In genomic region chr7:143374556-143374955, GRCh38 we compare ENCODE assay signal across 18 cellular contexts. TPM values are rescaled to one million over a fixed set of nuclear protein-coding genes. Genes with fewer than 3 reads are reported as not detected.
DNase-seq lines count a peak whose midpoint lies in the region; ATAC-seq lines count a peak whose summit lies in the region.
"Had no signal": no experiment of that assay in that cellular context is flagged by ENCODE, and none has a peak within 500 bp of the region (broad histone marks: within the 10 kb centered on the region; RNA-seq: fewer than 3 reads in every experiment).

No MANE protein-coding gene starts in this region.

- peak overlapping the region; percentile 90 for H3K27ac Mint-ChIP-seq in activated CD4-positive, alpha-beta T cell treated with anti-CD3 and anti-CD28 coated beads, Interleukin-2, amount 10 ng/mL, durations not matched to agents 7 days and 5 days
- peak overlapping the region; percentile 92 for H3K27ac Mint-ChIP-seq in activated T-helper 17 cell treated with anti-CD3 and anti-CD28 coated beads, Interleukin-2, amount 50 U/mL, for 72 hours
- peak overlapping the region in 8 of 9 donors; percentile 69 to 95 (median 91) for H3K27ac Mint-ChIP-seq in naive thymus-derived CD4-positive, alpha-beta T cell
- H3K27ac Mint-ChIP-seq: GM23338 had no signal

- peaks cover 66% of the 10 kb centered on the region for H3K4me1 Mint-ChIP-seq in activated CD4-positive, alpha-beta T cell treated with anti-CD3 and anti-CD28 coated beads, Interleukin-2, amount 10 ng/mL, durations not matched to agents 7 days and 5 days
- H3K4me1 Mint-ChIP-seq in activated T-helper 17 cell treated with anti-CD3 and anti-CD28 coated beads, Interleukin-2, amount 50 U/mL, for 72 hours: peaks cover 58% of the 10 kb centered on the region
- H3K4me1 Mint-ChIP-seq in naive thymus-derived CD4-positive, alpha-beta T cell: peaks cover 53 to 78% (median 76%) of the 10 kb centered on the region in 7 donors

- peaks cover 3% of the 10 kb centered on the region for H3K27me3 Mint-ChIP-seq in activated CD4-positive, alpha-beta T cell treated with anti-CD3 and anti-CD28 coated beads, Interleukin-2, amount 10 ng/mL, durations not matched to agents 7 days and 5 days
- no peaks in the 10 kb centered on the region for H3K27me3 Mint-ChIP-seq in activated T-helper 17 cell treated with anti-CD3 and anti-CD28 coated beads, Interleukin-2, amount 50 U/mL, for 72 hours
- peaks cover 0 to 8% (median 0%) of the 10 kb centered on the region in 5 donors for H3K27me3 Mint-ChIP-seq in naive thymus-derived CD4-positive, alpha-beta T cell

- H3K36me3 ChIP-seq in KOPT-K1 (ENCODE audit: insufficient read depth, low read length): no peaks in the 10 kb centered on the region
- H3K36me3 ChIP-seq in naive thymus-derived CD4-positive, alpha-beta T cell (ENCODE audit: control insufficient read depth in 2 of 3, insufficient read depth in 3 of 3, low read length in 3 of 3): no peaks in the 10 kb centered on the region
- H3K36me3 ChIP-seq: breast epithelium had no signal

- H3K9me3 Mint-ChIP-seq in activated CD4-positive, alpha-beta T cell treated with anti-CD3 and anti-CD28 coated beads, Interleukin-2, amount 10 ng/mL, durations not matched to agents 7 days and 5 days: no peaks in the 10 kb centered on the region
- H3K9me3 Mint-ChIP-seq in activated T-helper 17 cell treated with anti-CD3 and anti-CD28 coated beads, Interleukin-2, amount 50 U/mL, for 72 hours: no peaks in the 10 kb centered on the region
- no peaks in the 10 kb centered on the region for H3K9me3 Mint-ChIP-seq in naive thymus-derived CD4-positive, alpha-beta T cell
- H3K9me3 Mint-ChIP-seq: GM23338 had no signal

- CTCF ChIA-PET in activated CD4-positive, alpha-beta T cell treated with anti-CD3 and anti-CD28 coated beads, Interleukin-2, amount 10 ng/mL, durations not matched to agents 7 days and 5 days (lab: Charles Lee): interaction anchor here (0.6 to 2.4 kb wide), 7 partner anchors 10 to 383 kb away, joined by 3 to 12 read pairs (median 6); no protein-coding TSS in a partner anchor
- CTCF ChIA-PET in naive thymus-derived CD4-positive, alpha-beta T cell (lab: Charles Lee): interaction anchor here (0.5 to 2.8 kb wide), 9 partner anchors 10 to 625 kb away, joined by 3 to 11 read pairs (median 4); partner anchors contain the start of gene EPHA1

- ATAC-seq in activated T-helper 17 cell treated with anti-CD3 and anti-CD28 coated beads, Interleukin-2, amount 50 U/mL, for 72 hours (replicated peaks): no peak
- ATAC-seq in naive thymus-derived CD4-positive, alpha-beta T cell: no peak
- no peak for ATAC-seq in HG03280 (IDR thresholded peaks at IDR 0.05; ENCODE audit: unreplicated experiment)
- ATAC-seq: GM23338 had no signal

- intact Hi-C loops in naive thymus-derived CD4-positive, alpha-beta T cell (cut with micrococcal nuclease): loop anchor here in 1 of 2 donors (5.0 kb wide), 2 partner anchors 33 to 67 kb away; partner anchors contain the start of gene EPHA1

- no peaks in the 10 kb centered on the region for H3K9me3 ChIP-seq in KOPT-K1 (ENCODE audit: insufficient read depth, low read length, poor library complexity, severe bottlenecking)
- no peaks in the 10 kb centered on the region for H3K9me3 ChIP-seq in naive thymus-derived CD4-positive, alpha-beta T cell (ENCODE audit: control insufficient read depth in 2 of 3, low read length in 3 of 3)
- H3K9me3 ChIP-seq: breast epithelium had no signal

- H3K27me3 ChIP-seq in naive thymus-derived CD4-positive, alpha-beta T cell (ENCODE audit: control insufficient read depth in 2 of 2, insufficient read depth in 2 of 2, low read length in 2 of 2): no peaks in the 10 kb centered on the region
- H3K27me3 ChIP-seq: breast epithelium had no signal

- DNase-seq in activated CD4-positive, alpha-beta T cell treated with anti-CD3 and anti-CD28 coated beads, Interleukin-2, amount 10 ng/mL, durations not matched to agents 7 days and 5 days: no peak
- no peak for DNase-seq in activated CD4-positive, alpha-beta T cell treated with anti-CD3 and anti-CD28 coated beads, Interleukin-2, amount 50 U/mL, for 4 hours
- no peak for DNase-seq in naive thymus-derived CD4-positive, alpha-beta T cell
- no peak for DNase-seq in NCI-H524 treated with DMSO at 0.1 percent for 48 hours (lab: John Stamatoyannopoulos, UW)
- no peak for DNase-seq in DMS79 treated with DMSO at 0.1 percent for 48 hours (lab: John Stamatoyannopoulos, UW)
- DNase-seq: activated CD4-positive, alpha-beta T cell treated with anti-CD3 and anti-CD28 coated beads for 48 hours; foreskin melanocyte; NCI-H1105; NCI-H2227 treated with DMSO at 0.1 percent for 48 hours; nucleus accumbens; PC-3; stimulated activated naive CD4-positive, alpha-beta T cell treated with Interleukin-2 at 50 U/mL for 16 hours had no signal

- POLR2A ChIA-PET in activated CD4-positive, alpha-beta T cell treated with anti-CD3 and anti-CD28 coated beads, Interleukin-2, amount 10 ng/mL, durations not matched to agents 7 days and 5 days (lab: Charles Lee): no interaction called here
- POLR2A ChIA-PET in naive thymus-derived CD4-positive, alpha-beta T cell (lab: Charles Lee): interaction anchor here (1.0 to 15.0 kb wide), 9 partner anchors 9 to 129 kb away, joined by 3 to 223 read pairs (median 6); partner anchors contain the start of genes CASP2, EPHA1, FAM131B and GSTK1

- peak overlapping the region; percentile 65 for H3K27ac ChIP-seq in KOPT-K1 (ENCODE audit: low read depth, low read length, poor library complexity, severe bottlenecking)
- H3K27ac ChIP-seq in naive thymus-derived CD4-positive, alpha-beta T cell (ENCODE audit: low read depth, low read length): peak overlapping the region; percentile 60

- H3K4me1 ChIP-seq in naive thymus-derived CD4-positive, alpha-beta T cell (ENCODE audit: control insufficient read depth in 2 of 2, insufficient read depth in 2 of 2, low read length in 2 of 2): peaks cover 51 to 63% of the 10 kb centered on the region in 2 donors
- H3K4me1 ChIP-seq: breast epithelium had no signal

- H3K4me3 ChIP-seq in naive thymus-derived CD4-positive, alpha-beta T cell (ENCODE audit: low read length): no peak overlapping the region
- H3K4me3 ChIP-seq: breast epithelium, GM23338 had no signal

- no peaks in the 10 kb centered on the region for H3K36me3 Mint-ChIP-seq in activated CD4-positive, alpha-beta T cell treated with anti-CD3 and anti-CD28 coated beads, Interleukin-2, amount 10 ng/mL, durations not matched to agents 7 days and 5 days (ENCODE audit: low read depth)
- peaks cover 5% of the 10 kb centered on the region for H3K36me3 Mint-ChIP-seq in activated T-helper 17 cell treated with anti-CD3 and anti-CD28 coated beads, Interleukin-2, amount 50 U/mL, for 72 hours (ENCODE audit: low read depth)
- peaks cover 0 to 3% (median 0%) of the 10 kb centered on the region in 5 donors for H3K36me3 Mint-ChIP-seq in naive thymus-derived CD4-positive, alpha-beta T cell

- H3K4me3 Mint-ChIP-seq in activated CD4-positive, alpha-beta T cell treated with anti-CD3 and anti-CD28 coated beads, Interleukin-2, amount 10 ng/mL, durations not matched to agents 7 days and 5 days: no peak overlapping the region
- H3K4me3 Mint-ChIP-seq in activated T-helper 17 cell treated with anti-CD3 and anti-CD28 coated beads, Interleukin-2, amount 50 U/mL, for 72 hours: peak overlapping the region; percentile 62
- peak overlapping the region in 3 of 10 donors; percentile 23 to 61 (median 55) for H3K4me3 Mint-ChIP-seq in naive thymus-derived CD4-positive, alpha-beta T cell
- H3K4me3 Mint-ChIP-seq: GM23338 had no signal

RNA-seq across cellular contexts. Expression of gene ZYX, which starts 6.6 kb away (rescaled TPM):
- total RNA-seq in activated CD4-positive, alpha-beta T cell treated with anti-CD3 and anti-CD28 coated beads, Interleukin-2, amount 10 ng/mL, durations not matched to agents 7 days and 5 days: 100 to 1,000 TPM; 189 TPM
- 100 to 1,000 TPM; 116 to 146 TPM for total RNA-seq in activated T-helper 17 cell treated with anti-CD3 and anti-CD28 coated beads, Interleukin-2, amount 50 U/mL, for 72 hours
- 100 to 1,000 TPM; 110 to 264 (median 124) TPM for total RNA-seq in naive thymus-derived CD4-positive, alpha-beta T cell
- polyA plus RNA-seq in naive thymus-derived CD4-positive, alpha-beta T cell: 100 to 1,000 TPM in 1 of 2 donors, 10 to 100 TPM in 1; 54.2 to 101 TPM

RNA-seq across cellular contexts. Expression of gene FAM131B, which starts 12.0 kb away (rescaled TPM):
- under 1 TPM; 0.29 to 0.30 TPM for total RNA-seq in activated CD4-positive, alpha-beta T cell treated with anti-CD3 and anti-CD28 coated beads, Interleukin-2, amount 10 ng/mL, durations not matched to agents 7 days and 5 days
- 1 to 10 TPM in 1 of 2 donors, under 1 TPM in 1; 0.85 to 1.1 TPM for total RNA-seq in activated T-helper 17 cell treated with anti-CD3 and anti-CD28 coated beads, Interleukin-2, amount 50 U/mL, for 72 hours
- 1 to 10 TPM in 1 of 5 experiments, under 1 TPM in 2, not detected in 2; 0.19 to 1.4 (median 0.53) TPM for total RNA-seq in naive thymus-derived CD4-positive, alpha-beta T cell
- polyA plus RNA-seq in naive thymus-derived CD4-positive, alpha-beta T cell: not detected

RNA-seq across cellular contexts. Expression of gene EPHA1, which starts 34.1 kb away (rescaled TPM):
- 10 to 100 TPM; 10.0 to 11.4 TPM for total RNA-seq in activated CD4-positive, alpha-beta T cell treated with anti-CD3 and anti-CD28 coated beads, Interleukin-2, amount 10 ng/mL, durations not matched to agents 7 days and 5 days
- 1 to 10 TPM in 1 of 2 donors, under 1 TPM in 1; 0.65 to 1.8 TPM for total RNA-seq in activated T-helper 17 cell treated with anti-CD3 and anti-CD28 coated beads, Interleukin-2, amount 50 U/mL, for 72 hours
- 10 to 100 TPM in 4 of 5 experiments, 1 to 10 TPM in 1; 4.1 to 63.1 (median 33.6) TPM for total RNA-seq in naive thymus-derived CD4-positive, alpha-beta T cell
- polyA plus RNA-seq in naive thymus-derived CD4-positive, alpha-beta T cell: 10 to 100 TPM; 10.9 to 41.4 TPM

RNA-seq across cellular contexts. Expression of gene CLCN1, which starts 58.6 kb away (rescaled TPM):
- under 1 TPM in 1 of 2 experiments, not detected in 1; 0.06 TPM for total RNA-seq in activated CD4-positive, alpha-beta T cell treated with anti-CD3 and anti-CD28 coated beads, Interleukin-2, amount 10 ng/mL, durations not matched to agents 7 days and 5 days
- total RNA-seq in activated T-helper 17 cell treated with anti-CD3 and anti-CD28 coated beads, Interleukin-2, amount 50 U/mL, for 72 hours: under 1 TPM in 1 of 2 donors, not detected in 1; 0.11 TPM
- under 1 TPM in 2 of 5 experiments, not detected in 3; 0.07 to 0.51 TPM for total RNA-seq in naive thymus-derived CD4-positive, alpha-beta T cell
- polyA plus RNA-seq in naive thymus-derived CD4-positive, alpha-beta T cell: not detected
- total RNA-seq: A673 had no signal
